In the genomic region with DNA sequence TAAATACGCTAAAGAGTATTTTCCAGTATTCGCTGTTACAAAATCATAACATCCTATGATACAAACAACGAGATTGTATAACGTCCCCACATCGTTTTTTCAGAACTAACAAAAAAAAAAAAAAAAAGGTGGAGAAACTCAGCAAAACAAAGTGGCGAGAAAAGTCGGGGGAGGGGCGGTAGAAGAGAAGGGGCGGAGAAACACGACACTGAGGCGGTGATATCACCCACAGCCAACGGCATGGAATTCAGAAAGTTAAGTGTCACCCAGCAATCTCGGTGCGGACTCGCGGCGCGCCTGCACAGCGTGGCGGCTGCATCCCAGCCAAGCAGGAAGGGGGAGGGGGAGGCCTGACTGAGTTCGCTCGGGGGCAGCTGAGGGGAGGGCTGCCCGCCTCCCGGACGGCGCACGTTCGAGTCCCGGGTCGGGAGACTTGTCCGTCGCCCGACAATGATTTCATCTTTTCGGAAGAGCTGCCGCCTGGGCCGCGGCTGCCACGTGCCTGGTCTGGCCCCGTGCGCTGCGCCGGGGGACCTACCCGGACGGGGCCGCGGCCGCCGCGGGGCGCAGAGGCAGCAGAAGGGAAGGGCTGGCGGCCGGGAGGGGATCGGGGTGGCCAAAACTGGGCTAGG, we compare ENCODE assay signal across 8 cellular contexts. TPM values are rescaled to one million over a fixed set of nuclear protein-coding genes. Genes with fewer than 3 reads are reported as not detected.
DNase-seq lines count a peak whose midpoint lies in the region; ATAC-seq and TF ChIP-seq lines count a peak whose summit lies in the region.

No MANE protein-coding gene starts in this region.

- no TSS peak for BruUV-seq in mammary epithelial cell (replicated peaks; lab: Mats Ljungman, UMichigan)

- in situ Hi-C loops in mammary epithelial cell (cut with MboI; ENCODE audit: low sequenced_read_pairs in 2 of 2) = no loop called here

- no peak overlapping the region for H3K27ac Mint-ChIP-seq in WTC11

- H3K27me3 ChIP-seq in mammary epithelial cell (ENCODE audit: insufficient read depth, low read length) (peaks cover 5% of the 10 kb centered on the region), iPS-20b (ENCODE audit: insufficient read depth, low read length) (peaks cover 73% of the 10 kb centered on the region)

- H3K27me3 Mint-ChIP-seq in WTC11 (ENCODE audit: low read depth) = peaks cover 64% of the 10 kb centered on the region

- H3K27ac ChIP-seq in mammary epithelial cell (ENCODE audit: insufficient read depth, low read depth, low read length) = peak overlapping the region; percentile 63
- no peak overlapping the region for H3K27ac ChIP-seq in iPS-20b (ENCODE audit: low read length)

- CTCF ChIA-PET in GM10248 (lab: Yijun Ruan, JAX) (interaction anchor here (2.4 kb wide), 1 partner anchor 24 kb away, joined by 17 read pairs; no protein-coding TSS in a partner anchor), WTC11 (lab: Charles Lee) (interaction anchor here (0.7 to 2.7 kb wide), 6 partner anchors 11 to 64 kb away, joined by 3 to 14 read pairs (median 4); no protein-coding TSS in a partner anchor), mammary epithelial cell (lab: Charles Lee; ENCODE audit: low non-redundant PET) (no interaction called here)

- dilution Hi-C loops in mammary epithelial cell (cut with HindIII; ENCODE audit: low sequenced_read_pairs) = no loop called here

- peak overlapping the region; percentile 83 for H3K4me3 Mint-ChIP-seq in WTC11

- POLR2A ChIA-PET in GM10248 (lab: Yijun Ruan, JAX) = no interaction called here
- POLR2A ChIA-PET in WTC11 (lab: Charles Lee) = interaction anchor here (1.9 kb wide), 1 partner anchor 102 kb away, joined by 7 read pairs; no protein-coding TSS in a partner anchor

- ATAC-seq in HG02970 (IDR thresholded peaks at IDR 0.05; ENCODE audit: low FRiP score, unreplicated experiment) = peak; percentile 46
- peak; percentile 12 for ATAC-seq in WTC11
- no peak for ATAC-seq in GM19324 (IDR thresholded peaks at IDR 0.05; ENCODE audit: low FRiP score, unreplicated experiment)

- peaks cover 54% of the 10 kb centered on the region for H3K79me2 ChIP-seq in mammary epithelial cell (ENCODE audit: insufficient read depth, low read length)

- H3K9ac ChIP-seq in mammary epithelial cell (ENCODE audit: insufficient read depth, low read length) (peak overlapping the region; percentile 87), iPS-20b (ENCODE audit: low read depth, low read length) (peak overlapping the region; percentile 58; the same call in 1 of the 2 replicates)

- H3K4me2 ChIP-seq in mammary epithelial cell (ENCODE audit: insufficient read depth, low read depth, low read length) = peak overlapping the region; percentile 97

- no peaks in the 10 kb centered on the region for H3K36me3 Mint-ChIP-seq in WTC11

- H3K4me1 Mint-ChIP-seq in WTC11 = peaks cover 49% of the 10 kb centered on the region

- peak overlapping the region; percentile 90 for H2AFZ ChIP-seq in mammary epithelial cell (ENCODE audit: low read depth, low read length)

- H4K20me1 ChIP-seq in mammary epithelial cell (ENCODE audit: insufficient read depth, low read length) = no peaks in the 10 kb centered on the region

- 2% methylated on average over 12 of the region's 53 CpGs for WGBS in mammary epithelial cell (ENCODE audit: low coverage, missing lambda C conversion rate)

- no peaks in the 10 kb centered on the region for H3K36me3 ChIP-seq in mammary epithelial cell (ENCODE audit: insufficient read depth, low read length)
- no peaks in the 10 kb centered on the region for H3K36me3 ChIP-seq in iPS-20b (ENCODE audit: insufficient read depth, low read depth, low read length)

- H3K4me1 ChIP-seq in mammary epithelial cell (ENCODE audit: insufficient read depth, low read length) (peaks cover 17% of the 10 kb centered on the region), iPS-20b (ENCODE audit: insufficient read depth, low read length) (peaks cover 27% of the 10 kb centered on the region)

- no peaks in the 10 kb centered on the region for H3K9me3 Mint-ChIP-seq in WTC11

- no peaks in the 10 kb centered on the region for H3K9me3 ChIP-seq in mammary epithelial cell (replicated peaks; ENCODE audit: insufficient read depth, low read length)
- H3K9me3 ChIP-seq in iPS-20b (ENCODE audit: insufficient read depth, low read depth, low read length) = no peaks in the 10 kb centered on the region

- DNase-seq in GM10248 (ENCODE audit: extremely low spot score) = peak; percentile 49
- peak; percentile 47 for DNase-seq in NCI-H2196 treated with DMSO at 0.1 percent for 48 hours (lab: John Stamatoyannopoulos, UW; ENCODE audit: unreplicated experiment)
- peak; percentile 71 for DNase-seq in WTC11 (ENCODE audit: low spot score)
- DNase-seq in mammary epithelial cell = peak; percentile 81
- peak; percentile 73 for DNase-seq in skeletal muscle cell (ENCODE audit: low read depth)

- intact Hi-C loops in mammary epithelial cell (cut with micrococcal nuclease) = loop anchor here (10.0 kb wide), 1 partner anchor 380 kb away; a partner anchor contains a TSS

- peak overlapping the region; percentile 77 to 91 (median 90) for H3K4me3 ChIP-seq in mammary epithelial cell (replicated peaks in 1 of 3; ENCODE audit: insufficient read depth in 1 of 3, low read depth in 2 of 3, low read length in 3 of 3)
- H3K4me3 ChIP-seq in iPS-20b (ENCODE audit: low read length) = peak overlapping the region; percentile 82
- H3K4me3 ChIP-seq in skeletal muscle cell (ENCODE audit: low read depth, low read length) = peak overlapping the region; percentile 83

- TF ChIP-seq CTCF in GM10248 (IDR thresholded peaks at IDR 0.05; ENCODE audit: control extremely low read depth, extremely low read depth, low read depth, missing control alignments) (no peak), WTC11 (IDR thresholded peaks at IDR 0.05) (no peak), mammary epithelial cell (conservative IDR thresholded peaks at IDR 0.05 in 1 of 2, IDR thresholded peaks at IDR 0.05 in 1 of 2; ENCODE audit: extremely low read depth in 1 of 2, insufficient read depth in 1 of 2, low read depth in 1 of 2, low read length in 2 of 2) (no peak)

TF ChIP-seq in WTC11, 78 proteins besides CTCF, POLR2A, EP300 and RAD21 (continues in another document):
- peak; percentile 36; the same call in 1 of the 2 replicates for TF ChIP-seq CREM (CRISPR knock-in tag; IDR thresholded peaks at IDR 0.05)
- 0 out of 2 replicates have a peak, but pooled peaks have one; percentile 6 for TF ChIP-seq ZNF317 (CRISPR knock-in tag; IDR thresholded peaks at IDR 0.05; ENCODE audit: borderline replicate concordance, low read depth)
- TF ChIP-seq ELF4 (CRISPR knock-in tag; IDR thresholded peaks at IDR 0.05; ENCODE audit: low read depth) = no peak
- peak; percentile 12; the same call in 1 of the 2 replicates for TF ChIP-seq FOXP1 (CRISPR knock-in tag; IDR thresholded peaks at IDR 0.05; ENCODE audit: borderline replicate concordance)
- TF ChIP-seq, protein P1, sequence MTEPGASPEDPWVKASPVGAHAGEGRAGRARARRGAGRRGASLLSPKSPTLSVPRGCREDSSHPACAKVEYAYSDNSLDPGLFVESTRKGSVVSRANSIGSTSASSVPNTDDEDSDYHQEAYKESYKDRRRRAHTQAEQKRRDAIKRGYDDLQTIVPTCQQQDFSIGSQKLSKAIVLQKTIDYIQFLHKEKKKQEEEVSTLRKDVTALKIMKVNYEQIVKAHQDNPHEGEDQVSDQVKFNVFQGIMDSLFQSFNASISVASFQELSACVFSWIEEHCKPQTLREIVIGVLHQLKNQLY (CRISPR knock-in tag; IDR thresholded peaks at IDR 0.05) = no peak
- peak; percentile 32; the same call in 1 of the 2 replicates for TF ChIP-seq GABPB1 (CRISPR knock-in tag; IDR thresholded peaks at IDR 0.05)
- TF ChIP-seq ZNF263 (CRISPR knock-in tag; IDR thresholded peaks at IDR 0.05; ENCODE audit: low read depth) = no peak
- 0 out of 2 replicates have a peak, but pooled peaks have one; percentile 56 for TF ChIP-seq ZNF138 (CRISPR knock-in tag; conservative IDR thresholded peaks at IDR 0.05)
- TF ChIP-seq ZNF219 (CRISPR knock-in tag; IDR thresholded peaks at IDR 0.05; ENCODE audit: borderline replicate concordance) = 0 out of 2 replicates have a peak, but pooled peaks have one; percentile 83
- 0 out of 2 replicates have a peak, but pooled peaks have one; percentile 33 for TF ChIP-seq NR3C1 (CRISPR knock-in tag; conservative IDR thresholded peaks at IDR 0.05; ENCODE audit: low read depth)
- TF ChIP-seq, protein P2, sequence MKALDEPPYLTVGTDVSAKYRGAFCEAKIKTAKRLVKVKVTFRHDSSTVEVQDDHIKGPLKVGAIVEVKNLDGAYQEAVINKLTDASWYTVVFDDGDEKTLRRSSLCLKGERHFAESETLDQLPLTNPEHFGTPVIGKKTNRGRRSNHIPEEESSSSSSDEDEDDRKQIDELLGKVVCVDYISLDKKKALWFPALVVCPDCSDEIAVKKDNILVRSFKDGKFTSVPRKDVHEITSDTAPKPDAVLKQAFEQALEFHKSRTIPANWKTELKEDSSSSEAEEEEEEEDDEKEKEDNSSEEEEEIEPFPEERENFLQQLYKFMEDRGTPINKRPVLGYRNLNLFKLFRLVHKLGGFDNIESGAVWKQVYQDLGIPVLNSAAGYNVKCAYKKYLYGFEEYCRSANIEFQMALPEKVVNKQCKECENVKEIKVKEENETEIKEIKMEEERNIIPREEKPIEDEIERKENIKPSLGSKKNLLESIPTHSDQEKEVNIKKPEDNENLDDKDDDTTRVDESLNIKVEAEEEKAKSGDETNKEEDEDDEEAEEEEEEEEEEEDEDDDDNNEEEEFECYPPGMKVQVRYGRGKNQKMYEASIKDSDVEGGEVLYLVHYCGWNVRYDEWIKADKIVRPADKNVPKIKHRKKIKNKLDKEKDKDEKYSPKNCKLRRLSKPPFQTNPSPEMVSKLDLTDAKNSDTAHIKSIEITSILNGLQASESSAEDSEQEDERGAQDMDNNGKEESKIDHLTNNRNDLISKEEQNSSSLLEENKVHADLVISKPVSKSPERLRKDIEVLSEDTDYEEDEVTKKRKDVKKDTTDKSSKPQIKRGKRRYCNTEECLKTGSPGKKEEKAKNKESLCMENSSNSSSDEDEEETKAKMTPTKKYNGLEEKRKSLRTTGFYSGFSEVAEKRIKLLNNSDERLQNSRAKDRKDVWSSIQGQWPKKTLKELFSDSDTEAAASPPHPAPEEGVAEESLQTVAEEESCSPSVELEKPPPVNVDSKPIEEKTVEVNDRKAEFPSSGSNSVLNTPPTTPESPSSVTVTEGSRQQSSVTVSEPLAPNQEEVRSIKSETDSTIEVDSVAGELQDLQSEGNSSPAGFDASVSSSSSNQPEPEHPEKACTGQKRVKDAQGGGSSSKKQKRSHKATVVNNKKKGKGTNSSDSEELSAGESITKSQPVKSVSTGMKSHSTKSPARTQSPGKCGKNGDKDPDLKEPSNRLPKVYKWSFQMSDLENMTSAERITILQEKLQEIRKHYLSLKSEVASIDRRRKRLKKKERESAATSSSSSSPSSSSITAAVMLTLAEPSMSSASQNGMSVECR (CRISPR knock-in tag; IDR thresholded peaks at IDR 0.05; ENCODE audit: borderline replicate concordance) = peak; percentile 26; the same call in 1 of the 2 replicates

RNA-seq across cellular contexts. Expression of a gene that starts 0.8 kb away (rescaled TPM):
- total RNA-seq in WTC11 (2021) = 4.6 to 5.6 TPM (median 4.9 TPM) in 3 replicates
- total RNA-seq in mammary epithelial cell = 10 to 100 TPM; 43.6 to 72.2 TPM
- polyA plus RNA-seq in mammary epithelial cell = 12.1 TPM
- polyA minus RNA-seq in mammary epithelial cell = 70.5 TPM
